In genomic region chr1:235893840-235894239, GRCh38 we compare ENCODE assay signal across 18 cellular contexts.
"Had no signal": no experiment of that assay in that cellular context is flagged by ENCODE, and none has a peak within 500 bp of the region (broad histone marks: within the 10 kb centered on the region; RNA-seq: fewer than 3 reads in every experiment).

No MANE protein-coding gene starts in this region.

- H3K9me3 ChIP-seq: ascending aorta, breast epithelium, esophagus squamous epithelium, heart right ventricle, lower lobe of right lung, psoas muscle had no signal

- H3K4me3 ChIP-seq: ascending aorta, breast epithelium, esophagus squamous epithelium, heart right ventricle, lower lobe of right lung, psoas muscle, skin epidermis had no signal

- H3K4me3 Mint-ChIP-seq: activated naive CD4-positive, alpha-beta T cell treated with anti-CD3 and anti-CD28 coated beads, Interleukin-2, amount 50 U/mL, for 24 hours; stimulated activated naive B cell treated with anti-CD40 and anti-IgM and Interleukin-4, amounts not matched to agents 10 μg/mL and 1 μg/mL and 100 μg/mL, for 72 hours had no signal

- H3K9me3 Mint-ChIP-seq: activated naive CD4-positive, alpha-beta T cell treated with anti-CD3 and anti-CD28 coated beads, Interleukin-2, amount 50 U/mL, for 24 hours had no signal

- H3K27me3 ChIP-seq: ascending aorta, breast epithelium, esophagus squamous epithelium, heart right ventricle had no signal

- H3K4me1 ChIP-seq: ascending aorta, breast epithelium, psoas muscle had no signal

- H3K36me3 ChIP-seq: ascending aorta, breast epithelium, esophagus squamous epithelium, heart right ventricle, lower lobe of right lung, WERI-Rb-1 had no signal

- H3K27me3 Mint-ChIP-seq: activated naive CD4-positive, alpha-beta T cell treated with anti-CD3 and anti-CD28 coated beads, Interleukin-2, amount 50 U/mL, for 24 hours; stimulated activated naive B cell treated with anti-CD40 and anti-IgM and Interleukin-4, amounts not matched to agents 10 μg/mL and 1 μg/mL and 100 μg/mL, for 72 hours had no signal

- H3K36me3 Mint-ChIP-seq: activated naive CD4-positive, alpha-beta T cell treated with anti-CD3 and anti-CD28 coated beads, Interleukin-2, amount 50 U/mL, for 24 hours had no signal

- ATAC-seq: heart right ventricle; lower lobe of right lung; psoas muscle; right cardiac atrium; stimulated activated naive B cell treated with anti-CD40 and anti-IgM and Interleukin-4, amounts not matched to agents 10 μg/mL and 1 μg/mL and 100 μg/mL, for 72 hours had no signal

- DNase-seq: activated CD4-positive, alpha-beta T cell treated with anti-CD3 and anti-CD28 coated beads for 1 hour; activated CD8-positive, alpha-beta memory T cell treated with anti-CD3 and anti-CD28 coated beads for 24 hours; activated gamma-delta T cell; cerebellar nuclear complex; effector CD8-positive, alpha-beta T cell; esophagus squamous epithelium; heart right ventricle; lower lobe of right lung; psoas muscle; right cardiac atrium; stimulated activated CD4-positive, alpha-beta T cell treated with anti-CD3 and anti-CD28 coated beads, Interleukin-4, amount 100 ng/mL, for 4 hours; stimulated activated naive B cell treated with anti-CD40 and anti-IgM and Interleukin-4, amounts not matched to agents 10 μg/mL and 1 μg/mL and 100 μg/mL, for 72 hours; SW 1271; WERI-Rb-1 had no signal

- H3K27ac Mint-ChIP-seq: activated naive CD4-positive, alpha-beta T cell treated with anti-CD3 and anti-CD28 coated beads, Interleukin-2, amount 50 U/mL, for 24 hours; stimulated activated naive B cell treated with anti-CD40 and anti-IgM and Interleukin-4, amounts not matched to agents 10 μg/mL and 1 μg/mL and 100 μg/mL, for 72 hours had no signal
